ENCODE assay signal across 11 cellular contexts in genomic region chr14:99436247-99437180, GRCh38. TPM values are rescaled to one million over a fixed set of nuclear protein-coding genes. Genes with fewer than 3 reads are reported as not detected.
A peak's percentile ranks its signal among the peaks of the same experiment; 100 is the strongest.
DNase-seq lines count a peak whose midpoint lies in the region; ATAC-seq and TF ChIP-seq lines count a peak whose summit lies in the region.
"Had no signal": no experiment of that assay in that cellular context is flagged by ENCODE, and none has a peak within 500 bp of the region (broad histone marks: within the 10 kb centered on the region; RNA-seq: fewer than 3 reads in every experiment).

No MANE protein-coding gene starts in this region.

- DNase-seq in left ventricle myocardium superior = no peak
- no peak for DNase-seq in cardiac septum (ENCODE audit: low spot score)
- no peak for DNase-seq in activated naive CD8-positive, alpha-beta T cell treated with anti-CD3 and anti-CD28 coated beads, Interleukin-2, amount 50 U/mL, for 24 hours
- DNase-seq in left colon = no peak
- DNase-seq in upper lobe of left lung = peak in 1 of 2 donors; percentile 50
- no peak for DNase-seq in suprapubic skin (ENCODE audit: low spot score in 2 of 2)
- no peak for DNase-seq in colonic mucosa
- DNase-seq: T-helper 9 cell, uterus had no signal

- peaks cover 14 to 25% (median 21%) of the 10 kb centered on the region in 4 donors for H3K4me1 ChIP-seq in upper lobe of left lung
- no peaks in the 10 kb centered on the region for H3K4me1 ChIP-seq in suprapubic skin
- no peaks in the 10 kb centered on the region for H3K4me1 ChIP-seq in colonic mucosa
- H3K4me1 ChIP-seq: uterus had no signal

- H3K4me1 Mint-ChIP-seq in activated naive CD8-positive, alpha-beta T cell treated with anti-CD3 and anti-CD28 coated beads, Interleukin-2, amount 50 U/mL, for 24 hours = peaks cover 21% of the 10 kb centered on the region

- TF ChIP-seq CTCF in upper lobe of left lung (IDR thresholded peaks at IDR 0.05) (no peak), suprapubic skin (IDR thresholded peaks at IDR 0.05) (no peak), colonic mucosa (IDR thresholded peaks at IDR 0.05) (no peak)

- peak overlapping the region; percentile 23 for H3K27ac Mint-ChIP-seq in activated naive CD8-positive, alpha-beta T cell treated with anti-CD3 and anti-CD28 coated beads, Interleukin-2, amount 50 U/mL, for 24 hours

- intact Hi-C loops in left ventricle myocardium superior (cut with micrococcal nuclease) = no loop called here
- intact Hi-C loops in cardiac septum (cut with DNase I) = no loop called here
- intact Hi-C loops in left colon (cut with DNase I, micrococcal nuclease) = no loop called here
- intact Hi-C loops in colonic mucosa (cut with DNase I) = no loop called here

- 57 to 73% methylated on average over 14 of the region's 14 CpGs for WGBS in upper lobe of left lung, 2 donors
- WGBS in suprapubic skin = 80% methylated on average over 14 of the region's 14 CpGs

- TF ChIP-seq EP300 in upper lobe of left lung (IDR thresholded peaks at IDR 0.05) (peak in 1 of 4 donors; percentile 42), suprapubic skin (IDR thresholded peaks at IDR 0.05) (no peak)

- H3K9me3 ChIP-seq in upper lobe of left lung (no peaks in the 10 kb centered on the region), suprapubic skin (no peaks in the 10 kb centered on the region), colonic mucosa (no peaks in the 10 kb centered on the region)
- H3K9me3 ChIP-seq: uterus had no signal

- H3K4me3 Mint-ChIP-seq in activated naive CD8-positive, alpha-beta T cell treated with anti-CD3 and anti-CD28 coated beads, Interleukin-2, amount 50 U/mL, for 24 hours = no peak overlapping the region

- no peaks in the 10 kb centered on the region for H3K9me3 Mint-ChIP-seq in activated naive CD8-positive, alpha-beta T cell treated with anti-CD3 and anti-CD28 coated beads, Interleukin-2, amount 50 U/mL, for 24 hours

- H3K36me3 ChIP-seq in upper lobe of left lung (peaks cover 0 to 64% (median 11%) of the 10 kb centered on the region in 4 donors), suprapubic skin (peaks cover 59% of the 10 kb centered on the region), colonic mucosa (no peaks in the 10 kb centered on the region)
- H3K36me3 ChIP-seq: uterus had no signal

- peak overlapping the region; percentile 44 to 82 (median 67) for H3K27ac ChIP-seq in upper lobe of left lung
- H3K27ac ChIP-seq in suprapubic skin = no peak overlapping the region
- H3K27ac ChIP-seq in colonic mucosa = no peak overlapping the region
- H3K27ac ChIP-seq: parathyroid adenoma had no signal

- TF ChIP-seq POLR2A in upper lobe of left lung (IDR thresholded peaks at IDR 0.05) (no peak), suprapubic skin (IDR thresholded peaks at IDR 0.05) (no peak)

- peaks cover 33% of the 10 kb centered on the region for H3K36me3 Mint-ChIP-seq in activated naive CD8-positive, alpha-beta T cell treated with anti-CD3 and anti-CD28 coated beads, Interleukin-2, amount 50 U/mL, for 24 hours (ENCODE audit: low read depth)

- H3K27me3 ChIP-seq in upper lobe of left lung (no peaks in the 10 kb centered on the region), suprapubic skin (no peaks in the 10 kb centered on the region), colonic mucosa (no peaks in the 10 kb centered on the region)
- H3K27me3 ChIP-seq: uterus had no signal

- peak; percentile 35 for ATAC-seq in left ventricle myocardium superior
- ATAC-seq in activated naive CD8-positive, alpha-beta T cell treated with anti-CD3 and anti-CD28 coated beads, Interleukin-2, amount 50 U/mL, for 24 hours = peak; percentile 47
- ATAC-seq in left colon = peak; percentile 12
- peak; percentile 65 to 82 for ATAC-seq in upper lobe of left lung (ENCODE audit: low FRiP score in 2 of 2)
- no peak for ATAC-seq in GM18867 (IDR thresholded peaks at IDR 0.05; ENCODE audit: unreplicated experiment)

- no peak overlapping the region for H3K9ac ChIP-seq in colonic mucosa (ENCODE audit: low read depth in 2 of 2, low read length in 2 of 2)
- H3K9ac ChIP-seq: parathyroid adenoma had no signal

- H3K4me3 ChIP-seq in upper lobe of left lung = no peak overlapping the region
- H3K4me3 ChIP-seq in suprapubic skin = no peak overlapping the region
- no peak overlapping the region for H3K4me3 ChIP-seq in colonic mucosa
- H3K4me3 ChIP-seq: uterus had no signal

- H3K27me3 Mint-ChIP-seq in activated naive CD8-positive, alpha-beta T cell treated with anti-CD3 and anti-CD28 coated beads, Interleukin-2, amount 50 U/mL, for 24 hours = no peaks in the 10 kb centered on the region

RNA-seq across cellular contexts. Expression of gene SETD3, which starts 44.1 kb away (rescaled TPM):
- total RNA-seq in left ventricle myocardium superior (99.1 TPM), cardiac septum (135 TPM), left colon (10 to 100 TPM; 61.5 to 66.8 TPM), upper lobe of left lung (10 to 100 TPM; 59.7 to 99.2 (median 77.6) TPM), suprapubic skin (10 to 100 TPM; 50.2 to 57.5 (median 54.8) TPM), colonic mucosa (10 to 100 TPM; 60.0 to 69.4 TPM)

RNA-seq across cellular contexts. Expression of gene CCNK, which starts 44.7 kb away (rescaled TPM):
- 37.5 TPM for total RNA-seq in left ventricle myocardium superior
- 31.2 TPM for total RNA-seq in cardiac septum
- total RNA-seq in left colon = 10 to 100 TPM; 53.2 to 58.5 TPM
- 10 to 100 TPM; 29.8 to 51.1 (median 44.0) TPM for total RNA-seq in upper lobe of left lung
- 10 to 100 TPM; 23.4 to 66.3 (median 39.0) TPM for total RNA-seq in suprapubic skin
- 10 to 100 TPM; 65.8 to 67.7 TPM for total RNA-seq in colonic mucosa

Comparison
In these comparisons a context has a peak if more than half of its experiments do, and no peak if none do; other contexts are left out.
1. H3K27ac ChIP-seq: peak in upper lobe of left lung (4 of 4); none in suprapubic skin (single experiment) and colonic mucosa (single experiment).